In genomic region chr1:25442178-25442577, GRCh38 we compare ENCODE assay signal across 18 cellular contexts. TPM values are rescaled to one million over a fixed set of nuclear protein-coding genes. Genes with fewer than 3 reads are reported as not detected.
DNase-seq lines count a peak whose midpoint lies in the region; ATAC-seq and TF ChIP-seq lines count a peak whose summit lies in the region.
"Had no signal": no experiment of that assay in that cellular context is flagged by ENCODE, and none has a peak within 500 bp of the region (broad histone marks: within the 10 kb centered on the region; RNA-seq: fewer than 3 reads in every experiment).

No MANE protein-coding gene starts in this region.

- no peak overlapping the region for H2BK5ac ChIP-seq in mesenchymal stem cell (ENCODE audit: low read depth, low read length, poor library complexity, severe bottlenecking)

- H2BK120ac ChIP-seq in mesenchymal stem cell (ENCODE audit: low read depth, low read length) = no peak overlapping the region

- H2BK15ac ChIP-seq in mesenchymal stem cell (ENCODE audit: low read depth, poor library complexity, severe bottlenecking) = no peak overlapping the region

- H3K23ac ChIP-seq in mesenchymal stem cell (ENCODE audit: low read length in 2 of 2) = no peak overlapping the region

- DNase-seq in ELR (ENCODE audit: low read depth) = peak; percentile 54
- peak; percentile 53 for DNase-seq in NCI-H226
- DNase-seq in cerebellar cortex (ENCODE audit: low spot score) = peak; percentile 59
- peak; percentile 70 for DNase-seq in mesenchymal stem cell
- no peak for DNase-seq in prostate gland (ENCODE audit: low spot score)
- no peak for DNase-seq in NCI-H524 (lab: John Stamatoyannopoulos, UW)
- DNase-seq in NCI-H2029 (lab: John Stamatoyannopoulos, UW) = no peak
- DNase-seq in mucosa of descending colon = no peak
- DNase-seq: activated CD4-positive, CD25-positive, alpha-beta regulatory T cell treated with anti-CD3 and anti-CD28 coated beads, Interleukin-2, amount 50 U/mL, for 72 hours; activated T-cell treated with anti-CD3 and anti-CD28 coated beads, Interleukin-2, amount 50 U/mL, for 1 hour; anterior cingulate cortex; effector memory CD8-positive, alpha-beta T cell; H9; heart left ventricle; left ventricle myocardium superior; NCI-H1417 treated with DMSO at 0.1 percent for 48 hours had no signal

- H3K4me3 ChIP-seq in mesenchymal stem cell (ENCODE audit: insufficient read depth in 1 of 2, low read depth in 1 of 2, low read length in 2 of 2) = no peak overlapping the region
- H3K4me3 ChIP-seq in prostate gland = no peak overlapping the region
- H3K4me3 ChIP-seq in mucosa of descending colon = no peak overlapping the region
- H3K4me3 ChIP-seq: heart left ventricle, skin epidermis had no signal

- no peak overlapping the region for H3K9ac ChIP-seq in mesenchymal stem cell (ENCODE audit: low read length)

- H3K14ac ChIP-seq in mesenchymal stem cell (ENCODE audit: low read length in 2 of 2) = no peak overlapping the region

- no peak overlapping the region for H3K18ac ChIP-seq in mesenchymal stem cell (ENCODE audit: low read depth in 1 of 2, low read length in 2 of 2)

- H3K27me3 ChIP-seq in mesenchymal stem cell (ENCODE audit: control insufficient read depth in 1 of 2, insufficient read depth in 1 of 2, low read length in 2 of 2) (no peaks in the 10 kb centered on the region), prostate gland (replicated peaks; ENCODE audit: insufficient read depth) (no peaks in the 10 kb centered on the region)
- H3K27me3 ChIP-seq: heart left ventricle had no signal

- peaks cover 1% of the 10 kb centered on the region for H3K4me1 ChIP-seq in mesenchymal stem cell (ENCODE audit: control insufficient read depth, insufficient read depth, low read depth, low read length)
- H3K4me1 ChIP-seq in prostate gland (replicated peaks) = peaks cover 2% of the 10 kb centered on the region
- no peaks in the 10 kb centered on the region for H3K4me1 ChIP-seq in mucosa of descending colon (ENCODE audit: low read depth)

- H2BK12ac ChIP-seq in mesenchymal stem cell (ENCODE audit: low read length in 2 of 2) = no peak overlapping the region

- H2AK5ac ChIP-seq in mesenchymal stem cell (ENCODE audit: low read length, severe bottlenecking) = no peak overlapping the region

- peaks cover 0 to 3% of the 10 kb centered on the region in 2 experiments for H3K36me3 ChIP-seq in mesenchymal stem cell (ENCODE audit: control insufficient read depth in 1 of 2, insufficient read depth in 2 of 2, low read depth in 1 of 2, low read length in 2 of 2)
- no peaks in the 10 kb centered on the region for H3K36me3 ChIP-seq in prostate gland
- no peaks in the 10 kb centered on the region for H3K36me3 ChIP-seq in mucosa of descending colon (ENCODE audit: low read depth)

- H2AFZ ChIP-seq in mesenchymal stem cell (ENCODE audit: low read depth, low read length) = no peak overlapping the region

- TF ChIP-seq POLR2A in prostate gland (IDR thresholded peaks at IDR 0.05) = no peak

- H3K79me1 ChIP-seq in mesenchymal stem cell (replicated peaks; ENCODE audit: low read length, poor library complexity, severe bottlenecking) = peaks cover 28% of the 10 kb centered on the region

- no peaks in the 10 kb centered on the region for H3K9me3 ChIP-seq in mesenchymal stem cell (ENCODE audit: control insufficient read depth, low read length)
- no peaks in the 10 kb centered on the region for H3K9me3 ChIP-seq in prostate gland
- no peaks in the 10 kb centered on the region for H3K9me3 ChIP-seq in mucosa of descending colon
- H3K9me3 ChIP-seq: heart left ventricle had no signal

- no peak overlapping the region for H4K8ac ChIP-seq in mesenchymal stem cell (ENCODE audit: low read length)

- 75% methylated on average over 1 of the region's 1 CpG for WGBS in mesenchymal stem cell
- WGBS in prostate gland = 51% methylated on average over 1 of the region's 1 CpG

- intact Hi-C loops in prostate gland (cut with DNase I) (no loop called here), mucosa of descending colon (cut with DNase I, micrococcal nuclease) (no loop called here)

- H3K27ac ChIP-seq in mesenchymal stem cell (ENCODE audit: low read length, poor library complexity, severe bottlenecking) (no peak overlapping the region), prostate gland (no peak overlapping the region)
- H3K27ac ChIP-seq: C4-2B, heart left ventricle, skin epidermis had no signal

- ATAC-seq in mucosa of descending colon = no peak
- ATAC-seq: effector memory CD8-positive, alpha-beta T cell; left ventricle myocardium superior had no signal

- H4K91ac ChIP-seq in mesenchymal stem cell (ENCODE audit: low read length) = no peak overlapping the region

- no peak overlapping the region for H3K4me2 ChIP-seq in mesenchymal stem cell (ENCODE audit: low read length, poor library complexity, severe bottlenecking)

- H3K4ac ChIP-seq in mesenchymal stem cell (ENCODE audit: low read depth in 1 of 2, low read length in 2 of 2) = no peak overlapping the region

- TF ChIP-seq CTCF in prostate gland (IDR thresholded peaks at IDR 0.05) (peak in 1 of 4 experiments; percentile 12), mucosa of descending colon (IDR thresholded peaks at IDR 0.05) (no peak)

RNA-seq across cellular contexts. Expression of gene MACO1, which starts 11.5 kb away (rescaled TPM):
- polyA plus RNA-seq in mesenchymal stem cell (2013, experiment 1 of 2) = 24.4 TPM
- 23.0 TPM for polyA plus RNA-seq in mesenchymal stem cell (2013, experiment 2 of 2)
- total RNA-seq in prostate gland (10 to 100 TPM; 25.5 to 31.0 TPM), mucosa of descending colon (10 to 100 TPM; 21.8 to 23.5 (median 22.5) TPM)

RNA-seq across cellular contexts. Expression of gene RHCE, which starts 21.6 kb away (rescaled TPM):
- 0.30 TPM for polyA plus RNA-seq in mesenchymal stem cell (2013, experiment 1 of 2)
- 0.47 TPM for polyA plus RNA-seq in mesenchymal stem cell (2013, experiment 2 of 2)
- total RNA-seq in prostate gland = 1 to 10 TPM; 2.4 to 3.9 TPM
- total RNA-seq in mucosa of descending colon = under 1 TPM in 1 of 3 donors, not detected in 2; 0.39 TPM

Comparison
In these comparisons a context has a peak if more than half of its experiments do, and no peak if none do; other contexts are left out.
1. DNase-seq: peak in ELR (single experiment), NCI-H226 (single experiment), cerebellar cortex (single experiment) and mesenchymal stem cell (single experiment); none in prostate gland (single experiment), NCI-H524 (0 of 2), NCI-H2029 (single experiment) and mucosa of descending colon (0 of 3).